32 cellular contexts compared by ENCODE assay signal in genomic region chr4:174540175-174540574, GRCh38.
"Had no signal": no experiment of that assay in that cellular context is flagged by ENCODE, and none has a peak within 500 bp of the region (broad histone marks: within the 10 kb centered on the region; RNA-seq: fewer than 3 reads in every experiment).

No MANE protein-coding gene starts in this region.

- H3K4me1 ChIP-seq: Peyer's patch, SJSA1 had no signal

- H3K9me3 ChIP-seq: Peyer's patch, SJSA1 had no signal

- H3K9ac ChIP-seq: KMS-11 had no signal

- H3K27me3 ChIP-seq: brain microvascular endothelial cell, cardiac muscle cell, Peyer's patch, SJSA1 had no signal

- DNase-seq: activated CD4-positive, alpha-beta memory T cell treated with anti-CD3 and anti-CD28 coated beads, Interleukin-2, amount 10 ng/mL, durations not matched to agents 7 days and 5 days; activated CD4-positive, alpha-beta T cell treated with anti-CD3 and anti-CD28 coated beads for 1 hour; activated CD4-positive, alpha-beta T cell treated with anti-CD3 and anti-CD28 coated beads for 48 hours; activated CD4-positive, CD25-positive, alpha-beta regulatory T cell; activated CD8-positive, alpha-beta memory T cell treated with anti-CD3 and anti-CD28 coated beads for 24 hours; activated CD8-positive, alpha-beta memory T cell treated with anti-CD3 and anti-CD28 coated beads, Interleukin-2, amount 10 ng/mL, durations not matched to agents 7 days and 5 days; activated CD8-positive, alpha-beta memory T cell treated with anti-CD3 and anti-CD28 coated beads, Interleukin-2, amount 50 U/mL, for 48 hours; activated effector memory CD4-positive, alpha-beta T cell treated with anti-CD3 and anti-CD28 coated beads, Interleukin-2, amount 50 U/mL, for 16 hours; activated naive CD4-positive, alpha-beta T cell; activated naive CD4-positive, alpha-beta T cell treated with anti-CD3 and anti-CD28 coated beads, Interleukin-2, amount 50 U/mL, for 16 hours; activated naive CD8-positive, alpha-beta T cell treated with anti-CD3 and anti-CD28 coated beads for 36 hours; activated T-cell treated with anti-CD3 and anti-CD28 coated beads, Interleukin-2, amount 50 U/mL, for 48 hours; amniotic stem cell; aorta; brain microvascular endothelial cell; NCI-H1105; NCI-H1417 treated with DMSO at 0.1 percent for 48 hours; NCI-H2029; NCI-H345; NCI-H524 treated with DMSO at 0.1 percent for 48 hours; NK-92 treated with Interleukin-12 subunit alpha and Interleukin-12 subunit beta, amount 100 ng/mL, for 24 hours; PC-3; Peyer's patch; RPMI8226; SHP77 treated with DMSO at 0.1 percent for 48 hours; SW 1271; T-helper 1 cell; T1000; WERI-Rb-1 had no signal

- H3K27ac ChIP-seq: brain microvascular endothelial cell, cardiac muscle cell, KMS-11, Peyer's patch, SJSA1, WERI-Rb-1 had no signal

- H3K4me2 ChIP-seq: KMS-11 had no signal

- H3K4me3 ChIP-seq: cardiac muscle cell, Peyer's patch, SJSA1 had no signal

- H3K4me3 Mint-ChIP-seq: activated CD4-positive, alpha-beta memory T cell treated with anti-CD3 and anti-CD28 coated beads, Interleukin-2, amount 10 ng/mL, durations not matched to agents 7 days and 5 days; activated CD8-positive, alpha-beta memory T cell treated with anti-CD3 and anti-CD28 coated beads, Interleukin-2, amount 10 ng/mL, durations not matched to agents 7 days and 5 days; activated naive CD8-positive, alpha-beta T cell treated with anti-CD3 and anti-CD28 coated beads for 36 hours had no signal

- H3K27me3 Mint-ChIP-seq: activated naive CD8-positive, alpha-beta T cell treated with anti-CD3 and anti-CD28 coated beads for 36 hours had no signal

- ATAC-seq: activated CD8-positive, alpha-beta memory T cell treated with anti-CD3 and anti-CD28 coated beads, Interleukin-2, amount 10 ng/mL, durations not matched to agents 7 days and 5 days; PC-3 had no signal

- H3K27ac Mint-ChIP-seq: activated CD4-positive, alpha-beta memory T cell treated with anti-CD3 and anti-CD28 coated beads, Interleukin-2, amount 10 ng/mL, durations not matched to agents 7 days and 5 days; activated CD8-positive, alpha-beta memory T cell treated with anti-CD3 and anti-CD28 coated beads, Interleukin-2, amount 10 ng/mL, durations not matched to agents 7 days and 5 days; activated naive CD8-positive, alpha-beta T cell treated with anti-CD3 and anti-CD28 coated beads for 36 hours had no signal

- H3K36me3 ChIP-seq: brain microvascular endothelial cell, cardiac muscle cell, Peyer's patch, SJSA1, WERI-Rb-1 had no signal

- H3K9me3 Mint-ChIP-seq: activated naive CD8-positive, alpha-beta T cell treated with anti-CD3 and anti-CD28 coated beads for 36 hours had no signal

- H3K36me3 Mint-ChIP-seq: activated naive CD8-positive, alpha-beta T cell treated with anti-CD3 and anti-CD28 coated beads for 36 hours had no signal
